In the genomic region with DNA sequence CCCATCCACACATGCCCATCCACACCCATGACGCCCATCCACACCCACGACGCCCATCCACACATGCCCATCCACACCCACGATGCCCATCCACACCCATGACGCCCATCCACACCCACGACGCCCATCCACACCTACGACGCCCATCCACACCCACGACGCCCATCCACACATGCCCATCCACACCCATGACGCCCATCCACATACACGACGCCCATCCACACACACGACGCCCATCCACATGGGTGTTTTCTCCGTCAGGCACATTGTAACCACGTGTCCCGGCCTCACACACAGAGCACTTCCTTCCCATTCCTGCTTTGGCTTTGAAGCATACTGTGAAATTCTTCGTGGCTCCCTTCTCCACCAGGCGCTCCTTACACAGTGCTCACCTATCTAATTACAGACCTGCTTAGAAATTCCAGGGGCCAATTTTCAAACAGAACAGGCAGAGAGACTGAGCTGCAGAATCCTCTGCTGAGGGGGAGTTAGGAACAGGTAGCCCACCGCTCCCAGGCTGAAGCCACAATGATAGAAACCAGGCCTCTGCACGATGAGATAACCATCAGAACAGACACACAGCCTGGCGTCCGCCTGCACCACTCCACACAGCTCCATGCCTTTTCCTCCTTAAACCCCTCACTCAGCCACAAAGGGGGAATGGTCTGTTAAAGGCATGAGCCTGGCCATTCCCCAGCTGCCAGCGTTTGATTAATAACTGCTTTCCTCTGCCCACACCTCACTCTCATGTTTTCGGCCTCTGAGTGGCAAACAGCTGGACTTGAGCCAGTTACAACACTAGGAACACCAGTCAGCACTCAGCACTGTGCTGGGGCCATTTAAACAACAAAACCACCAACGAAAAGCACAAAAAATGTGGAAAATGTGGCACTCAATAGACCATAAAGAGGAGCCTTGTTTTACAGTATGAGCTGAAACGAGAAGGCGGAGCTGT, we compare ENCODE assay signal across 18 cellular contexts.
A peak's percentile ranks its signal among the peaks of the same experiment; 100 is the strongest.
DNase-seq lines count a peak whose midpoint lies in the region; ATAC-seq, FAIRE-seq and TF ChIP-seq lines count a peak whose summit lies in the region.
"Had no signal": no experiment of that assay in that cellular context is flagged by ENCODE, and none has a peak within 500 bp of the region (broad histone marks: within the 10 kb centered on the region; RNA-seq: fewer than 3 reads in every experiment).

No MANE protein-coding gene starts in this region.

- H3K4me3 ChIP-seq in heart right ventricle: no peak overlapping the region
- no peak overlapping the region; a peak in 1 of 4 replicates for H3K4me3 ChIP-seq in SK-N-SH (ENCODE audit: low read depth in 2 of 2, low read length in 1 of 2)
- peak overlapping the region in 1 of 2 donors; percentile 0 for H3K4me3 ChIP-seq in neuronal stem cell (ENCODE audit: low read length in 2 of 2)
- H3K4me3 ChIP-seq in left ventricle myocardium inferior: no peak overlapping the region
- H3K4me3 ChIP-seq: esophagus muscularis mucosa, thoracic aorta had no signal

- H2BK120ac ChIP-seq in neuronal stem cell (ENCODE audit: low read depth, low read length): no peak overlapping the region

- H2AFZ ChIP-seq in SK-N-SH (ENCODE audit: low read depth): no peak overlapping the region
- H2AFZ ChIP-seq in neuronal stem cell (ENCODE audit: low read length): no peak overlapping the region

- no peak overlapping the region for H2BK5ac ChIP-seq in neuronal stem cell (ENCODE audit: low read length)

- 86 to 88% methylated on average over 30 of the region's 30 CpGs for WGBS in heart right ventricle, 2 donors
- 44% methylated on average over 30 of the region's 30 CpGs for WGBS in SK-N-SH (ENCODE audit: low lambda C conversion rate)
- WGBS in neuronal stem cell (ENCODE audit: extremely low coverage in 2 of 2, insufficient read length in 2 of 2, insufficient replicate concordance in 1 of 2), 2 donors: no CpG with 5 or more reads among the region's 30 CpGs

- no peaks in the 10 kb centered on the region for H3F3A ChIP-seq in SK-N-SH (replicated peaks; ENCODE audit: insufficient read depth)

- POLR2A ChIA-PET in SK-N-SH (lab: Yijun Ruan, JAX): no interaction called here

- H3K79me1 ChIP-seq in neuronal stem cell (ENCODE audit: low read depth, low read length): no peaks in the 10 kb centered on the region

- no peak overlapping the region for H3K27ac ChIP-seq in heart right ventricle
- H3K27ac ChIP-seq in SK-N-SH (ENCODE audit: low read depth in 2 of 2, low read length in 1 of 2): peak overlapping the region in 1 of 2 experiments; percentile 0; a peak in 2 of 4 replicates
- H3K27ac ChIP-seq in neuronal stem cell (replicated peaks; ENCODE audit: low read length): no peak overlapping the region
- no peak overlapping the region for H3K27ac ChIP-seq in left ventricle myocardium inferior (replicated peaks)
- H3K27ac ChIP-seq: esophagus muscularis mucosa, foreskin keratinocyte, thoracic aorta had no signal

- H3K9ac ChIP-seq in SK-N-SH: no peak overlapping the region
- no peak overlapping the region for H3K9ac ChIP-seq in neuronal stem cell (ENCODE audit: low read depth, low read length, poor library complexity)

- TF ChIP-seq CTCF in heart right ventricle (IDR thresholded peaks at IDR 0.05): no peak
- no peak for TF ChIP-seq CTCF in SK-N-SH (IDR thresholded peaks at IDR 0.05)
- no peak for TF ChIP-seq CTCF in D721Med (IDR thresholded peaks at IDR 0.05; ENCODE audit: insufficient read depth, missing control alignments)
- TF ChIP-seq CTCF in left ventricle myocardium inferior (IDR thresholded peaks at IDR 0.05; ENCODE audit: borderline replicate concordance): no peak

- H3K4me1 ChIP-seq in heart right ventricle: no peaks in the 10 kb centered on the region
- peaks cover 0 to 15% of the 10 kb centered on the region in 2 experiments; a peak in 2 of 4 replicates for H3K4me1 ChIP-seq in SK-N-SH (ENCODE audit: control insufficient read depth in 1 of 2, insufficient read depth in 2 of 2, low read depth in 1 of 2, low read length in 1 of 2)
- H3K4me1 ChIP-seq in neuronal stem cell (ENCODE audit: control insufficient read depth in 2 of 2, insufficient read depth in 1 of 2, low read depth in 1 of 2, low read length in 2 of 2): no peaks in the 10 kb centered on the region
- H3K4me1 ChIP-seq in left ventricle myocardium inferior: no peaks in the 10 kb centered on the region
- H3K4me1 ChIP-seq: esophagus muscularis mucosa, foreskin keratinocyte had no signal

- H2BK15ac ChIP-seq in neuronal stem cell (ENCODE audit: low read length): no peak overlapping the region

- no peaks in the 10 kb centered on the region for H4K20me1 ChIP-seq in SK-N-SH (ENCODE audit: insufficient read depth)

- peak in 1 of 2 experiments; percentile 81; a peak in 2 of 4 replicates for TF ChIP-seq EP300 in SK-N-SH (IDR thresholded peaks at IDR 0.05; ENCODE audit: borderline replicate concordance in 1 of 2, low read depth in 1 of 2, low read length in 1 of 2)

- DNase-seq in cardiac septum (ENCODE audit: low spot score) (peak; percentile 41), heart right ventricle (no peak), SK-N-SH (peak; percentile 89), neuronal stem cell (ENCODE audit: low spot score) (no peak), NCI-H1048 (lab: John Stamatoyannopoulos, UW) (no peak), D721Med (ENCODE audit: insufficient read length, low spot score) (no peak), left ventricle myocardium inferior (no peak)
- DNase-seq: activated CD4-positive, alpha-beta T cell treated with anti-CD3 and anti-CD28 coated beads, Interleukin-2, amount 50 U/mL, for 4 hours; activated CD4-positive, CD25-positive, alpha-beta regulatory T cell; activated CD8-positive, alpha-beta memory T cell treated with anti-CD3 and anti-CD28 coated beads, Interleukin-2, amount 50 U/mL, for 4 hours; endodermal cell; foreskin keratinocyte; NCI-H2081 treated with DMSO at 0.1 percent for 48 hours; stimulated activated naive CD4-positive, alpha-beta T cell had no signal

- H3K27me3 ChIP-seq in heart right ventricle: peaks cover 0 to 8% (median 0%) of the 10 kb centered on the region in 7 donors
- no peaks in the 10 kb centered on the region for H3K27me3 ChIP-seq in SK-N-SH (ENCODE audit: insufficient read depth)
- H3K27me3 ChIP-seq in neuronal stem cell (ENCODE audit: control insufficient read depth in 3 of 3, insufficient read depth in 3 of 3, low read depth in 1 of 3, low read length in 3 of 3): peaks cover 0 to 1% (median 0%) of the 10 kb centered on the region in 3 experiments
- H3K27me3 ChIP-seq in left ventricle myocardium inferior (ENCODE audit: low read depth): peaks cover 4% of the 10 kb centered on the region
- H3K27me3 ChIP-seq: esophagus muscularis mucosa, foreskin keratinocyte had no signal

- no peak overlapping the region for H3K4me2 ChIP-seq in SK-N-SH
- H3K4me2 ChIP-seq in neuronal stem cell (ENCODE audit: insufficient read depth, low read length, poor library complexity, severe bottlenecking): no peak overlapping the region

- no peak overlapping the region for H3K23ac ChIP-seq in neuronal stem cell (ENCODE audit: low read depth, low read length, poor library complexity)

- H3K9me3 ChIP-seq in heart right ventricle (peaks cover 0 to 16% (median 0%) of the 10 kb centered on the region in 11 donors), SK-N-SH (0 out of 2 replicates have a peak, but pooled peaks cover under 1% of the 10 kb centered on the region), neuronal stem cell (replicated peaks in 1 of 2; ENCODE audit: control insufficient read depth in 2 of 2, insufficient read depth in 1 of 2, low read depth in 1 of 2, low read length in 2 of 2) (peaks cover 0 to 8% of the 10 kb centered on the region in 2 donors), left ventricle myocardium inferior (replicated peaks) (no peaks in the 10 kb centered on the region)
- H3K9me3 ChIP-seq: esophagus muscularis mucosa, thoracic aorta had no signal

- no peak overlapping the region for H2AK5ac ChIP-seq in neuronal stem cell (ENCODE audit: low read depth, low read length)

- peak overlapping the region; percentile 69 for H4K91ac ChIP-seq in neuronal stem cell (ENCODE audit: low read depth, low read length, poor library complexity)

- intact Hi-C loops in cardiac septum (cut with DNase I) (no loop called here), heart right ventricle (cut with DNase I) (no loop called here), left ventricle myocardium inferior (cut with micrococcal nuclease) (no loop called here)

- no peak overlapping the region for H4K8ac ChIP-seq in neuronal stem cell (ENCODE audit: low read depth, low read length)

- TF ChIP-seq POLR2A in GM18505 (IDR thresholded peaks at IDR 0.05; ENCODE audit: borderline replicate concordance, extremely low read depth, insufficient read depth, insufficient read length): no peak

- no peaks in the 10 kb centered on the region for H3K9me2 ChIP-seq in SK-N-SH

- no peak for ATAC-seq in heart right ventricle
- no peak for ATAC-seq in GM18505 (IDR thresholded peaks at IDR 0.05; ENCODE audit: unreplicated experiment)
- ATAC-seq: foreskin keratinocyte, HCT116 had no signal

- no peaks in the 10 kb centered on the region for H3K79me2 ChIP-seq in SK-N-SH (ENCODE audit: insufficient read depth)

- H3K36me3 ChIP-seq in heart right ventricle: no peaks in the 10 kb centered on the region
- no peaks in the 10 kb centered on the region for H3K36me3 ChIP-seq in SK-N-SH (replicated peaks in 1 of 2; ENCODE audit: control insufficient read depth in 1 of 2, insufficient read depth in 2 of 2, low read length in 1 of 2)
- H3K36me3 ChIP-seq in neuronal stem cell (replicated peaks in 1 of 2; ENCODE audit: control insufficient read depth in 2 of 2, insufficient read depth in 2 of 2, low read length in 2 of 2): no peaks in the 10 kb centered on the region
- H3K36me3 ChIP-seq in left ventricle myocardium inferior: no peaks in the 10 kb centered on the region
- H3K36me3 ChIP-seq: esophagus muscularis mucosa, thoracic aorta had no signal

- no peak overlapping the region for H2BK12ac ChIP-seq in neuronal stem cell (ENCODE audit: low read length)

- H3K14ac ChIP-seq in neuronal stem cell (ENCODE audit: low read length): peak overlapping the region; percentile 47

- FAIRE-seq in D721Med (lab: Jason Lieb, UNC): no peak

- H3K18ac ChIP-seq in neuronal stem cell (ENCODE audit: low read length): no peak overlapping the region

- TF ChIP-seq RAD21 in SK-N-SH (IDR thresholded peaks at IDR 0.05; ENCODE audit: low read length): peak; percentile 2; the same call in 1 of the 2 replicates

- H3K4ac ChIP-seq in neuronal stem cell (ENCODE audit: low read length): no peak overlapping the region

- CTCF ChIA-PET in SK-N-SH (lab: Yijun Ruan, JAX): interaction anchor here (1.0 to 1.3 kb wide), 3 partner anchors 14 to 42 kb away, joined by 3 to 4 read pairs (median 3); no protein-coding TSS in a partner anchor

TF ChIP-seq in SK-N-SH, 30 proteins besides CTCF, POLR2A, EP300 and RAD21 (continues in another document):
- TF ChIP-seq YY1 (IDR thresholded peaks at IDR 0.05; ENCODE audit: low read depth) (no peak), RCOR1 (IDR thresholded peaks at IDR 0.05; ENCODE audit: low read length) (peak; percentile 90), GATA2 (CRISPR knock-in tag; IDR thresholded peaks at IDR 0.05) (peak; percentile 99)

Comparison
In these comparisons a context has a peak if more than half of its experiments do, and no peak if none do; other contexts are left out.
1. DNase-seq: peak in cardiac septum (single experiment) and SK-N-SH (single experiment); none in heart right ventricle (0 of 2), neuronal stem cell (single experiment), NCI-H1048 (single experiment), D721Med (single experiment) and left ventricle myocardium inferior (single experiment).